Comparison of ENCODE assay signal across 11 cellular contexts in the genomic region with DNA sequence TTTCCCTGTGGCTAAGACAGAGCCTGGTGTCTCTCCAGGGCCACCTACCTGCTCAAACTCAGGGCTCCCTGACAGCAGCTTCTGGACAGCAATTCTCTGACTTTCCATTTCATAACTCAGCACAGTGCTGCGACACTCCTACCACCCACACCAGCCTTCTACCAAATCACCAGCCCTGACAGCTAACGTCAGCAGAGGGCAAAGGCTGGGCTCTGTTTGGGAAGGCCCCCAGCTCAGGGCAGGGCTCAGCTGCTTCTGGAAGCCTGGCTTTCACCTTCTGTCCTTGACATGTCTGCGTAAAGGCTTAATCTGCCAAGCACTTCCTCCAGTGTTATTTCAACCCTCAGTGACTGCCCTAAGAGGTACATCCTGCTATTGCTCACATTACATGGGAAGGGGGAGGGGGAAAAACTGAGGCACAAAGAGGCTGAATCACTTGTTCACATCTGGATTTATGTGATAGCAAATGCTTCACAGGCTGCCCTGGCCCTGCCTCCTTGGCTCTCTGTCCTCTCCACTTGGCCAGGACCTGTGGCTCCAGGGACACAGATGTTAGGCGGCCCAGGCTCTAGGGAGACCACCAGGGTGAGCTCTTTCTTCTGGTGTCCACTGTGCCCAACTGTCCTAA.
DNase-seq lines count a peak whose midpoint lies in the region; ATAC-seq and TF ChIP-seq lines count a peak whose summit lies in the region.
"Had no signal": no experiment of that assay in that cellular context is flagged by ENCODE, and none has a peak within 500 bp of the region (broad histone marks: within the 10 kb centered on the region; RNA-seq: fewer than 3 reads in every experiment).

No MANE protein-coding gene starts in this region.

- peaks cover 20% of the 10 kb centered on the region for H3K4me1 Mint-ChIP-seq in activated T-cell treated with anti-CD3 and anti-CD28 coated beads, Interleukin-2, amount 50 U/mL, for 24 hours (ENCODE audit: low read depth)
- H3K4me1 Mint-ChIP-seq: GM23338 had no signal

- TF ChIP-seq CTCF in liver (IDR thresholded peaks at IDR 0.05; ENCODE audit: low read depth, low read length, missing input control) (no peak), thyroid gland (IDR thresholded peaks at IDR 0.05) (no peak)

- peak overlapping the region; percentile 35 for H3K27ac Mint-ChIP-seq in activated T-cell treated with anti-CD3 and anti-CD28 coated beads, Interleukin-2, amount 50 U/mL, for 24 hours
- H3K27ac Mint-ChIP-seq: GM23338 had no signal

- H3K9me3 Mint-ChIP-seq in activated T-cell treated with anti-CD3 and anti-CD28 coated beads, Interleukin-2, amount 50 U/mL, for 24 hours: no peaks in the 10 kb centered on the region
- H3K9me3 Mint-ChIP-seq: GM23338 had no signal

- WGBS in liver: 39% methylated on average over 4 of the region's 4 CpGs
- WGBS in thyroid gland, 2 donors: 28 to 88% methylated on average over 3 to 4 of the region's 4 CpGs

- H3K9ac ChIP-seq in liver (ENCODE audit: low read depth in 1 of 2, low read length in 2 of 2): peak overlapping the region in 1 of 2 donors; percentile 86
- H3K9ac ChIP-seq: BLaER1 had no signal

- no peaks in the 10 kb centered on the region for H3K36me3 Mint-ChIP-seq in activated T-cell treated with anti-CD3 and anti-CD28 coated beads, Interleukin-2, amount 50 U/mL, for 24 hours (ENCODE audit: low read depth)

- H3K27me3 ChIP-seq in liver (ENCODE audit: control insufficient read depth in 4 of 4, insufficient read depth in 4 of 4, low read length in 3 of 4) (no peaks in the 10 kb centered on the region), thyroid gland (no peaks in the 10 kb centered on the region)
- H3K27me3 ChIP-seq: BLaER1, testis had no signal

- peak; percentile 48 to 56 for TF ChIP-seq RAD21 in liver (IDR thresholded peaks at IDR 0.05)

- H3K4me3 Mint-ChIP-seq in activated T-cell treated with anti-CD3 and anti-CD28 coated beads, Interleukin-2, amount 50 U/mL, for 24 hours: no peak overlapping the region
- H3K4me3 Mint-ChIP-seq: GM23338 had no signal

- ATAC-seq in HG03108 (IDR thresholded peaks at IDR 0.05; ENCODE audit: unreplicated experiment): no peak
- ATAC-seq: GM23338 had no signal

- TF ChIP-seq POLR2A in thyroid gland (IDR thresholded peaks at IDR 0.05): no peak

- no peak overlapping the region for H3K4me3 ChIP-seq in liver (ENCODE audit: low read depth in 1 of 3, low read length in 3 of 3)
- no peak overlapping the region for H3K4me3 ChIP-seq in thyroid gland (replicated peaks in 1 of 3)
- H3K4me3 ChIP-seq: BLaER1, GM23338, testis had no signal

- no peaks in the 10 kb centered on the region for H3K27me3 Mint-ChIP-seq in activated T-cell treated with anti-CD3 and anti-CD28 coated beads, Interleukin-2, amount 50 U/mL, for 24 hours

- no peaks in the 10 kb centered on the region for H3K36me3 ChIP-seq in liver (ENCODE audit: control insufficient read depth in 4 of 4, insufficient read depth in 3 of 4, low read depth in 1 of 4, low read length in 3 of 4)
- H3K36me3 ChIP-seq in thyroid gland: no peaks in the 10 kb centered on the region
- H3K36me3 ChIP-seq: BLaER1 had no signal

- intact Hi-C loops in thyroid gland (cut with DNase I): loop anchor here (10.0 kb wide), 2 partner anchors 303 to 903 kb away; partner anchors contain the start of gene SPDL1

- no peak for DNase-seq in activated T-cell treated with anti-CD3 and anti-CD28 coated beads, Interleukin-2, amount 50 U/mL, for 24 hours
- no peak for DNase-seq in activated T-cell treated with anti-CD3 and anti-CD28 coated beads, Interleukin-2, amount 50 U/mL, for 1 hour
- DNase-seq in dermis blood vessel endothelial cell (peak; percentile 35), thyroid gland (peak; percentile 14 to 47), GOT3 (lab: John Stamatoyannopoulos, UW) (no peak), medulla oblongata (ENCODE audit: extremely low spot score) (no peak)
- DNase-seq: testis had no signal

- peaks cover 2 to 18% (median 11%) of the 10 kb centered on the region in 4 donors for H3K4me1 ChIP-seq in liver (ENCODE audit: control insufficient read depth in 4 of 4, insufficient read depth in 4 of 4, low read length in 3 of 4)
- peaks cover 4 to 8% of the 10 kb centered on the region in 2 donors for H3K4me1 ChIP-seq in thyroid gland
- H3K4me1 ChIP-seq: BLaER1 had no signal

- peak overlapping the region; percentile 15 to 69 for H3K27ac ChIP-seq in liver (ENCODE audit: low read depth in 1 of 2, low read length in 2 of 2)
- H3K27ac ChIP-seq in thyroid gland: peak overlapping the region in 2 of 3 donors; percentile 28 to 40
- H3K27ac ChIP-seq: BLaER1, testis had no signal

- H3K9me3 ChIP-seq in liver (ENCODE audit: control insufficient read depth in 4 of 4, low read length in 3 of 4) (no peaks in the 10 kb centered on the region), thyroid gland (no peaks in the 10 kb centered on the region)
- H3K9me3 ChIP-seq: BLaER1, testis had no signal

TF ChIP-seq in liver, 16 proteins besides CTCF, POLR2A, EP300 and RAD21:
- no peak for TF ChIP-seq ATF3 (IDR thresholded peaks at IDR 0.05)
- TF ChIP-seq NR2F2 (IDR thresholded peaks at IDR 0.05): peak; percentile 92
- TF ChIP-seq HNF4A (conservative IDR thresholded peaks at IDR 0.05): peak; percentile 73 to 84
- TF ChIP-seq GABPA (IDR thresholded peaks at IDR 0.05 in 1 of 2, conservative IDR thresholded peaks at IDR 0.05 in 1 of 2): peak in 1 of 2 donors; percentile 61
- TF ChIP-seq TAF1 (conservative IDR thresholded peaks at IDR 0.05): no peak
- peak; percentile 54 for TF ChIP-seq MAX (IDR thresholded peaks at IDR 0.05)
- peak in 1 of 2 donors; percentile 66 for TF ChIP-seq JUND (IDR thresholded peaks at IDR 0.05)
- peak; percentile 34 to 94 for TF ChIP-seq EGR1 (IDR thresholded peaks at IDR 0.05; ENCODE audit: low read depth in 2 of 2)
- TF ChIP-seq HNF4G (IDR thresholded peaks at IDR 0.05): no peak
- TF ChIP-seq SP1 (IDR thresholded peaks at IDR 0.05): peak; percentile 73
- TF ChIP-seq FOXA2 (IDR thresholded peaks at IDR 0.05): peak; percentile 8
- TF ChIP-seq REST (IDR thresholded peaks at IDR 0.05): peak; percentile 92
- TF ChIP-seq YY1 (IDR thresholded peaks at IDR 0.05): peak; percentile 76
- TF ChIP-seq FOXA1 (IDR thresholded peaks at IDR 0.05): no peak
- peak; percentile 55 to 82 for TF ChIP-seq RXRA (IDR thresholded peaks at IDR 0.05)

Comparison
In these comparisons a context has a peak if more than half of its experiments do, and no peak if none do; other contexts are left out.
1. DNase-seq: peak in dermis blood vessel endothelial cell (single experiment) and thyroid gland (2 of 2); none in activated T-cell treated with anti-CD3 and anti-CD28 coated beads, Interleukin-2, amount 50 U/mL, for 24 hours (single experiment), activated T-cell treated with anti-CD3 and anti-CD28 coated beads, Interleukin-2, amount 50 U/mL, for 1 hour (single experiment), GOT3 (single experiment) and medulla oblongata (single experiment).